Comparison of ENCODE assay signal across 31 cellular contexts in the genomic region with DNA sequence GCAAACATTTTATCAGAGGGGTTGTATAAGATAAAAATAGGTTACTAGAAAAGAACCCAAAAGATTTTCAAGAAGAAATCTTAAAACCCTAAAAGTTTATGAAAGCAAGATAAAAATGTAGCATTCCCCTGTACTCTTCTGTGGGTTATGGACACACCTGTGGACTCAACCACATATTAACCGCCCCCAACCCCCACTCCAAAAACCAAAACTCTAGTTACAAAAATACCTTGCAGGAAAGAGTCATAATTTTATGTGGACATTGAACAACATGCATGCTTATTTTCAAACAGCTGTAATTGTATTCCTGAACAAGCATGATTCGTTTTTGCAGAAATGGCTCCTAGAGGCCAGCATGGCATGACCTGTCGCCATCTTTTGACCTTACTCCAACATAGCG.
"Had no signal": no experiment of that assay in that cellular context is flagged by ENCODE, and none has a peak within 500 bp of the region (broad histone marks: within the 10 kb centered on the region; RNA-seq: fewer than 3 reads in every experiment).

No MANE protein-coding gene starts in this region.

- H3K4me1 ChIP-seq: adrenal gland, breast epithelium had no signal

- H3K36me3 ChIP-seq: adrenal gland, brain microvascular endothelial cell, breast epithelium had no signal

- ATAC-seq: activated CD8-positive, alpha-beta T cell treated with anti-CD3 and anti-CD28 coated beads for 36 hours; activated naive CD4-positive, alpha-beta T cell treated with anti-CD3 and anti-CD28 coated beads, Interleukin-2, amount 50 U/mL, for 72 hours; activated T-cell treated with anti-CD3 and anti-CD28 coated beads, Interleukin-2, amount 50 U/mL, for 4 hours; activated T-cell treated with anti-CD3 and anti-CD28 coated beads, Interleukin-2, amount 50 U/mL, for 72 hours; activated T-helper 17 cell treated with anti-CD3 and anti-CD28 coated beads, Interleukin-2, amount 50 U/mL, for 72 hours; body of pancreas had no signal

- H3K9me3 ChIP-seq: adrenal gland, body of pancreas had no signal

- H3K27ac ChIP-seq: adrenal gland, body of pancreas, brain microvascular endothelial cell, breast epithelium, VCaP had no signal

- DNase-seq: activated B cell treated with CpG ODN at 0.5 μM for 24 hours; activated CD4-positive, alpha-beta memory T cell treated with anti-CD3 and anti-CD28 coated beads for 36 hours; activated CD4-positive, alpha-beta T cell treated with anti-CD3 and anti-CD28 coated beads for 4 hours; activated CD4-positive, alpha-beta T cell treated with anti-CD3 and anti-CD28 coated beads, Interleukin-2, amount 10 ng/mL, durations not matched to agents 24 days and 14 days; activated CD4-positive, alpha-beta T cell treated with anti-CD3 and anti-CD28 coated beads, Interleukin-2, amount 50 U/mL, for 1 hour; activated CD4-positive, alpha-beta T cell treated with anti-CD3 and anti-CD28 coated beads, Interleukin-2, amount 50 U/mL, for 4 hours; activated CD4-positive, CD25-positive, alpha-beta regulatory T cell treated with anti-CD3 and anti-CD28 coated beads, Interleukin-2, amount 50 U/mL, for 72 hours; activated CD8-positive, alpha-beta memory T cell treated with anti-CD3 and anti-CD28 coated beads, Interleukin-2, amount 50 U/mL, for 4 hours; activated CD8-positive, alpha-beta T cell treated with anti-CD3 and anti-CD28 coated beads for 36 hours; activated effector memory CD4-positive, alpha-beta T cell treated with anti-CD3 and anti-CD28 coated beads, Interleukin-2, amount 50 U/mL, for 16 hours; activated gamma-delta T cell treated with Interleukin-2 at 50 U/mL for 16 hours; activated naive CD4-positive, alpha-beta T cell; activated naive CD4-positive, alpha-beta T cell treated with anti-CD3 and anti-CD28 coated beads for 36 hours; activated naive CD4-positive, alpha-beta T cell treated with anti-CD3 and anti-CD28 coated beads, Interleukin-2, amount 50 U/mL, for 16 hours; activated naive CD8-positive, alpha-beta T cell treated with anti-CD3 and anti-CD28 coated beads for 36 hours; activated T-cell treated with anti-CD3 and anti-CD28 coated beads for 4 hours; activated T-cell treated with anti-CD3 and anti-CD28 coated beads, Interleukin-2, amount 50 U/mL, for 1 hour; activated T-cell treated with anti-CD3 and anti-CD28 coated beads, Interleukin-2, amount 50 U/mL, for 4 hours; activated T-cell treated with anti-CD3 and anti-CD28 coated beads, Interleukin-2, amount 50 U/mL, for 72 hours; adrenal gland; amniotic stem cell; aorta; body of pancreas; brain microvascular endothelial cell; central memory CD4-positive, alpha-beta T cell; T-helper 2 cell; T-helper 9 cell had no signal

- H3K4me3 ChIP-seq: adrenal gland, body of pancreas, breast epithelium had no signal

- H3K27me3 ChIP-seq: adrenal gland, body of pancreas, brain microvascular endothelial cell, breast epithelium had no signal
